Comparison of ENCODE assay signal across 8 cellular contexts in genomic region chr16:88452485-88453216, GRCh38. TPM values are rescaled to one million over a fixed set of nuclear protein-coding genes. Genes with fewer than 3 reads are reported as not detected.
DNase-seq lines count a peak whose midpoint lies in the region; ATAC-seq and TF ChIP-seq lines count a peak whose summit lies in the region.

No MANE protein-coding gene starts in this region.

- peaks cover 26% of the 10 kb centered on the region for H3K4me1 Mint-ChIP-seq in stimulated activated naive CD8-positive, alpha-beta T cell treated with anti-CD3 and anti-CD28 coated beads, Interleukin-15, Interleukin-2, amounts not matched to agents 100 ng/mL and 50 ng/mL, for 24 hours (ENCODE audit: low read depth)

- H3K79me2 ChIP-seq in KMS-11 (ENCODE audit: insufficient read depth, low read depth) (no peaks in the 10 kb centered on the region), neural cell (replicated peaks; ENCODE audit: insufficient read depth, low read length) (no peaks in the 10 kb centered on the region)

- ATAC-seq in GM21723 (IDR thresholded peaks at IDR 0.05; ENCODE audit: unreplicated experiment) = peak; percentile 52

- no peaks in the 10 kb centered on the region for H3K4me1 ChIP-seq in KMS-11 (ENCODE audit: low read depth, poor library complexity, severe bottlenecking)

- TF ChIP-seq CTCF in KMS-11 (conservative IDR thresholded peaks at IDR 0.05; ENCODE audit: low read depth, low read length) (no peak), fibroblast of villous mesenchyme (IDR thresholded peaks at IDR 0.05; ENCODE audit: insufficient read depth, low read depth, low read length) (no peak), neural cell (IDR thresholded peaks at IDR 0.05; ENCODE audit: poor library complexity, severe bottlenecking) (no peak)

- H3K27me3 ChIP-seq in KMS-11 (ENCODE audit: insufficient read depth, low read depth) = peaks cover 78% of the 10 kb centered on the region
- H3K27me3 ChIP-seq in neural cell (ENCODE audit: insufficient read depth, low read depth, low read length) = peaks cover 22% of the 10 kb centered on the region

- no peaks in the 10 kb centered on the region for H3K9me3 Mint-ChIP-seq in stimulated activated naive CD8-positive, alpha-beta T cell treated with anti-CD3 and anti-CD28 coated beads, Interleukin-15, Interleukin-2, amounts not matched to agents 100 ng/mL and 50 ng/mL, for 24 hours

- DNase-seq in DMS53 (lab: John Stamatoyannopoulos, UW) = peak; percentile 89
- peak; percentile 93 for DNase-seq in RPMI8226
- DNase-seq in activated gamma-delta T cell (lab: John Stamatoyannopoulos, UW) = peak; percentile 99
- peak; percentile 95 for DNase-seq in fibroblast of villous mesenchyme (ENCODE audit: low read depth)

- H3K4me3 ChIP-seq in KMS-11 (IDR thresholded peaks at IDR 0.05; ENCODE audit: insufficient read depth, low read depth, low read length) (no peak overlapping the region), fibroblast of villous mesenchyme (ENCODE audit: low read depth, low read length) (peak overlapping the region; percentile 67), neural cell (ENCODE audit: low read length) (peak overlapping the region; percentile 66)

- TF ChIP-seq RAD21 in neural cell (conservative IDR thresholded peaks at IDR 0.05) = no peak

- H3K9me3 ChIP-seq in neural cell (ENCODE audit: low read length) = no peaks in the 10 kb centered on the region

- H3K27ac ChIP-seq in KMS-11 (no peak overlapping the region), neural cell (ENCODE audit: low read length) (no peak overlapping the region)

- H3K36me3 Mint-ChIP-seq in stimulated activated naive CD8-positive, alpha-beta T cell treated with anti-CD3 and anti-CD28 coated beads, Interleukin-15, Interleukin-2, amounts not matched to agents 100 ng/mL and 50 ng/mL, for 24 hours (ENCODE audit: low read depth) = no peaks in the 10 kb centered on the region

- H2AFZ ChIP-seq in KMS-11 (ENCODE audit: low read depth) (peak overlapping the region; percentile 39; the same call in 1 of the 2 replicates), neural cell (ENCODE audit: low read depth, low read length) (peak overlapping the region; percentile 30)

- H3K4me2 ChIP-seq in KMS-11 (peak overlapping the region; percentile 25; the same call in 1 of the 2 replicates), neural cell (ENCODE audit: low read length) (no peak overlapping the region)

- no peaks in the 10 kb centered on the region for H3K9me2 ChIP-seq in neural cell (ENCODE audit: insufficient read depth, low read length)

- peak overlapping the region; percentile 82 for H3K4me3 Mint-ChIP-seq in stimulated activated naive CD8-positive, alpha-beta T cell treated with anti-CD3 and anti-CD28 coated beads, Interleukin-15, Interleukin-2, amounts not matched to agents 100 ng/mL and 50 ng/mL, for 24 hours

- H3K36me3 ChIP-seq in KMS-11 (ENCODE audit: insufficient read depth) (no peaks in the 10 kb centered on the region), neural cell (ENCODE audit: insufficient read depth, low read length) (no peaks in the 10 kb centered on the region)

- H4K20me1 ChIP-seq in KMS-11 (ENCODE audit: insufficient read depth) = no peaks in the 10 kb centered on the region
- no peaks in the 10 kb centered on the region for H4K20me1 ChIP-seq in neural cell (ENCODE audit: insufficient read depth)

- no peak for TF ChIP-seq EP300 in neural cell (conservative IDR thresholded peaks at IDR 0.05; ENCODE audit: poor library complexity, severe bottlenecking)

- H3F3A ChIP-seq in neural cell (ENCODE audit: insufficient read depth, low read length, poor library complexity, severe bottlenecking) = no peaks in the 10 kb centered on the region

- peak overlapping the region; percentile 85 for H3K27ac Mint-ChIP-seq in stimulated activated naive CD8-positive, alpha-beta T cell treated with anti-CD3 and anti-CD28 coated beads, Interleukin-15, Interleukin-2, amounts not matched to agents 100 ng/mL and 50 ng/mL, for 24 hours

- H3K9ac ChIP-seq in KMS-11 (no peak overlapping the region), neural cell (ENCODE audit: low read length) (peak overlapping the region; percentile 48)

- H3K27me3 Mint-ChIP-seq in stimulated activated naive CD8-positive, alpha-beta T cell treated with anti-CD3 and anti-CD28 coated beads, Interleukin-15, Interleukin-2, amounts not matched to agents 100 ng/mL and 50 ng/mL, for 24 hours = no peaks in the 10 kb centered on the region

TF ChIP-seq in neural cell, 6 proteins besides CTCF, POLR2A, EP300 and RAD21:
- no peak for TF ChIP-seq REST (IDR thresholded peaks at IDR 0.05; ENCODE audit: borderline replicate concordance)
- no peak for TF ChIP-seq EZH2 (IDR thresholded peaks at IDR 0.05; ENCODE audit: borderline replicate concordance, insufficient read depth, low read length, poor library complexity, severe bottlenecking)
- TF ChIP-seq POLR2AphosphoS5 (IDR thresholded peaks at IDR 0.05) = peak; percentile 5
- no peak for TF ChIP-seq TAF1 (IDR thresholded peaks at IDR 0.05; ENCODE audit: low read depth)
- peak; percentile 49 for TF ChIP-seq MXI1 (conservative IDR thresholded peaks at IDR 0.05; ENCODE audit: poor library complexity, severe bottlenecking)
- no peak for TF ChIP-seq SMC3 (conservative IDR thresholded peaks at IDR 0.05; ENCODE audit: poor library complexity)

RNA-seq across cellular contexts. Expression of gene ZFPM1, which starts 0.4 kb away (rescaled TPM):
- 2.6 TPM in 2 replicates for total RNA-seq in fibroblast of villous mesenchyme
- 0.41 and 0.60 TPM in 2 replicates for polyA plus RNA-seq in neural cell
- 2.1 and 2.2 TPM in 2 replicates for polyA minus RNA-seq in neural cell
